23 cellular contexts compared by ENCODE assay signal in the genomic region with DNA sequence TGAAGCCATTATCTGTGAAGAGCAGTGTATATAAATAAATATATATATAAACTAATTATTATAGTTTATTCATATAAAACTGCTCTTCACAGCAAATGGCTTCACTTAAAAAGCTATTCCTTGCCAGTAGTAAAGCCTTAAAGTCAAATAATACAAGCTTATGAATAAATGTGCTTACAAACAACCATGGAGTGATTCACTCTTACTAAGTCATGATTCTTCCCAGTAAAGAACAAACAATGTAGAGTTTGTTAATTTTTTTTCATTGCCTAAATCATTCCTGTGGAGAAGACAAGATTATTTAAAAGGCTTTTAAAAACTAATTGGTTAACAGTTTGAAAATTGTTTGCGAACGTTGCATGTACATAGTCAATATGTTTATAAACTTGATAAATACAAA.
"Had no signal": no experiment of that assay in that cellular context is flagged by ENCODE, and none has a peak within 500 bp of the region (broad histone marks: within the 10 kb centered on the region; RNA-seq: fewer than 3 reads in every experiment).

No MANE protein-coding gene starts in this region.

- H3K4me3 ChIP-seq: SK-N-MC had no signal

- DNase-seq: activated CD4-positive, alpha-beta memory T cell treated with anti-CD3 and anti-CD28 coated beads for 36 hours; activated CD4-positive, alpha-beta T cell treated with anti-CD3 and anti-CD28 coated beads, Interleukin-2, amount 10 ng/mL, durations not matched to agents 7 days and 5 days; activated CD4-positive, CD25-positive, alpha-beta regulatory T cell; activated CD8-positive, alpha-beta memory T cell treated with anti-CD3 and anti-CD28 coated beads for 24 hours; activated gamma-delta T cell treated with Interleukin-2 at 50 U/mL for 16 hours; activated naive CD4-positive, alpha-beta T cell treated with anti-CD3 and anti-CD28 coated beads, Interleukin-2, amount 10 ng/mL, durations not matched to agents 7 days and 5 days; activated naive CD8-positive, alpha-beta T cell treated with anti-CD3 and anti-CD28 coated beads for 36 hours; activated T-cell treated with anti-CD3 and anti-CD28 coated beads, Interleukin-2, amount 50 U/mL, for 72 hours; caudate nucleus; KG1; NCI-H1048; NCI-H146; NCI-H187 treated with DMSO at 0.1 percent for 48 hours; NCI-H2081 treated with DMSO at 0.1 percent for 48 hours; NCI-H446; NCI-H526; NCI-H82; RPMI8226; T-helper 1 cell had no signal

- H3K27ac ChIP-seq: SK-N-MC, VCaP had no signal

- ATAC-seq: activated T-cell treated with anti-CD3 and anti-CD28 coated beads, Interleukin-2, amount 50 U/mL, for 72 hours; Panc1; Right ventricle myocardium inferior had no signal
